In genomic region chr4:98625920-98626319, GRCh38 we compare ENCODE assay signal across 18 cellular contexts. TPM values are rescaled to one million over a fixed set of nuclear protein-coding genes. Genes with fewer than 3 reads are reported as not detected.
DNase-seq lines count a peak whose midpoint lies in the region; ATAC-seq, FAIRE-seq and TF ChIP-seq lines count a peak whose summit lies in the region.
"Had no signal": no experiment of that assay in that cellular context is flagged by ENCODE, and none has a peak within 500 bp of the region (broad histone marks: within the 10 kb centered on the region; RNA-seq: fewer than 3 reads in every experiment).

No MANE protein-coding gene starts in this region.

- H3K36me3 Mint-ChIP-seq in activated CD4-positive, alpha-beta memory T cell treated with anti-CD3 and anti-CD28 coated beads for 36 hours, result peaks cover 2% of the 10 kb centered on the region
- H3K36me3 Mint-ChIP-seq in activated CD4-positive, alpha-beta memory T cell treated with anti-CD3 and anti-CD28 coated beads, Interleukin-2, amount 10 ng/mL, durations not matched to agents 7 days and 5 days (ENCODE audit: low read depth), result no peaks in the 10 kb centered on the region
- peaks cover 11% of the 10 kb centered on the region for H3K36me3 Mint-ChIP-seq in memory B cell
- no peaks in the 10 kb centered on the region for H3K36me3 Mint-ChIP-seq in activated T-helper 2 cell treated with anti-CD3 and anti-CD28 coated beads, Interferon-gamma antibody, Interleukin-2, Interleukin-4, amounts not matched to agents 10 μg/mL and 5 μg/mL and 100 μg/mL, durations not matched to agents 14 hours and 24 hours and 36 hours (ENCODE audit: low read depth)

- no peak for FAIRE-seq in HepG2 (lab: Jason Lieb, UNC)
- FAIRE-seq: GM12878, HTR-8/SVneo had no signal

- intact Hi-C loops in activated CD4-positive, alpha-beta memory T cell treated with anti-CD3 and anti-CD28 coated beads for 36 hours (cut with micrococcal nuclease), result no loop called here
- intact Hi-C loops in breast epithelium (cut with DNase I; ENCODE audit: low total_unique reads), result no loop called here
- intact Hi-C loops in vagina (cut with DNase I), result no loop called here
- intact Hi-C loops in activated T-helper 2 cell treated with anti-CD3 and anti-CD28 coated beads, Interferon-gamma antibody, Interleukin-2, Interleukin-4, amounts not matched to agents 10 μg/mL and 5 μg/mL and 100 μg/mL, durations not matched to agents 14 hours and 24 hours and 36 hours (cut with micrococcal nuclease), result loop anchor here (2.0 kb wide), 1 partner anchor 23 kb away; no protein-coding TSS in a partner anchor
- intact Hi-C loops in HepG2 (cut with micrococcal nuclease; ENCODE audit: unreplicated experiment), result no loop called here

- POLR2A ChIA-PET in activated CD4-positive, alpha-beta memory T cell treated with anti-CD3 and anti-CD28 coated beads for 36 hours (lab: Charles Lee), result no interaction called here
- POLR2A ChIA-PET in activated CD4-positive, alpha-beta memory T cell treated with anti-CD3 and anti-CD28 coated beads, Interleukin-2, amount 10 ng/mL, durations not matched to agents 7 days and 5 days (lab: Charles Lee), result no interaction called here
- POLR2A ChIA-PET in HepG2 (lab: Yijun Ruan, JAX), result no interaction called here

- WGBS in HepG2 (ENCODE audit: low lambda C conversion rate), result 5% methylated on average over 2 of the region's 2 CpGs

- H4K20me1 ChIP-seq in HepG2 (ENCODE audit: insufficient read depth, low read length), result no peaks in the 10 kb centered on the region

- no peaks in the 10 kb centered on the region for H3K27me3 Mint-ChIP-seq in activated CD4-positive, alpha-beta memory T cell treated with anti-CD3 and anti-CD28 coated beads for 36 hours
- no peaks in the 10 kb centered on the region for H3K27me3 Mint-ChIP-seq in activated CD4-positive, alpha-beta memory T cell treated with anti-CD3 and anti-CD28 coated beads, Interleukin-2, amount 10 ng/mL, durations not matched to agents 7 days and 5 days
- no peaks in the 10 kb centered on the region for H3K27me3 Mint-ChIP-seq in memory B cell
- no peaks in the 10 kb centered on the region for H3K27me3 Mint-ChIP-seq in activated T-helper 2 cell treated with anti-CD3 and anti-CD28 coated beads, Interferon-gamma antibody, Interleukin-2, Interleukin-4, amounts not matched to agents 10 μg/mL and 5 μg/mL and 100 μg/mL, durations not matched to agents 14 hours and 24 hours and 36 hours (ENCODE audit: low read depth)
- H3K27me3 Mint-ChIP-seq: activated CD8-positive, alpha-beta T cell treated with anti-CD3 and anti-CD28 coated beads for 36 hours had no signal

- H3K36me3 ChIP-seq in breast epithelium (no peaks in the 10 kb centered on the region), vagina (no peaks in the 10 kb centered on the region), HepG2 (replicated peaks in 1 of 2; ENCODE audit: control insufficient read depth in 1 of 2, insufficient read depth in 2 of 2, low read length in 2 of 2) (no peaks in the 10 kb centered on the region)
- H3K36me3 ChIP-seq: prostate gland, transverse colon had no signal

- peak overlapping the region; percentile 43 for H3K27ac Mint-ChIP-seq in activated CD4-positive, alpha-beta memory T cell treated with anti-CD3 and anti-CD28 coated beads for 36 hours
- H3K27ac Mint-ChIP-seq in activated CD4-positive, alpha-beta memory T cell treated with anti-CD3 and anti-CD28 coated beads, Interleukin-2, amount 10 ng/mL, durations not matched to agents 7 days and 5 days, result no peak overlapping the region
- H3K27ac Mint-ChIP-seq in memory B cell, result peak overlapping the region; percentile 2
- no peak overlapping the region for H3K27ac Mint-ChIP-seq in activated T-helper 2 cell treated with anti-CD3 and anti-CD28 coated beads, Interferon-gamma antibody, Interleukin-2, Interleukin-4, amounts not matched to agents 10 μg/mL and 5 μg/mL and 100 μg/mL, durations not matched to agents 14 hours and 24 hours and 36 hours

- H3K4me1 Mint-ChIP-seq in activated CD4-positive, alpha-beta memory T cell treated with anti-CD3 and anti-CD28 coated beads for 36 hours (ENCODE audit: low read depth), result peaks cover 59% of the 10 kb centered on the region
- peaks cover 30% of the 10 kb centered on the region for H3K4me1 Mint-ChIP-seq in activated CD4-positive, alpha-beta memory T cell treated with anti-CD3 and anti-CD28 coated beads, Interleukin-2, amount 10 ng/mL, durations not matched to agents 7 days and 5 days
- peaks cover 18% of the 10 kb centered on the region for H3K4me1 Mint-ChIP-seq in memory B cell
- peaks cover 35% of the 10 kb centered on the region for H3K4me1 Mint-ChIP-seq in activated T-helper 2 cell treated with anti-CD3 and anti-CD28 coated beads, Interferon-gamma antibody, Interleukin-2, Interleukin-4, amounts not matched to agents 10 μg/mL and 5 μg/mL and 100 μg/mL, durations not matched to agents 14 hours and 24 hours and 36 hours (ENCODE audit: low read depth)

- H3K4me3 ChIP-seq in breast epithelium (no peak overlapping the region), vagina (no peak overlapping the region), HepG2 (replicated peaks in 1 of 3; ENCODE audit: insufficient read depth in 1 of 3, low read depth in 2 of 3, low read length in 3 of 3) (no peak overlapping the region)
- H3K4me3 ChIP-seq: GM12878, mucosa of descending colon, prostate gland, transverse colon had no signal

- no peak for TF ChIP-seq CTCF in breast epithelium (IDR thresholded peaks at IDR 0.05)
- TF ChIP-seq CTCF in vagina (IDR thresholded peaks at IDR 0.05), result no peak
- no peak for TF ChIP-seq CTCF in HepG2 (CRISPR knock-in tag; IDR thresholded peaks at IDR 0.05)

- ATAC-seq in memory B cell (ENCODE audit: low read depth) (no peak), HepG2 (no peak)

- in situ Hi-C loops in HepG2 (cut with HindIII; ENCODE audit: extremely low pct_ligation_motif_present, low pct_unique_long_range_greater_than_20kb), result no loop called here

- H3K9me3 Mint-ChIP-seq in activated CD4-positive, alpha-beta memory T cell treated with anti-CD3 and anti-CD28 coated beads for 36 hours, result no peaks in the 10 kb centered on the region
- no peaks in the 10 kb centered on the region for H3K9me3 Mint-ChIP-seq in activated CD4-positive, alpha-beta memory T cell treated with anti-CD3 and anti-CD28 coated beads, Interleukin-2, amount 10 ng/mL, durations not matched to agents 7 days and 5 days
- H3K9me3 Mint-ChIP-seq in memory B cell, result no peaks in the 10 kb centered on the region
- H3K9me3 Mint-ChIP-seq in activated T-helper 2 cell treated with anti-CD3 and anti-CD28 coated beads, Interferon-gamma antibody, Interleukin-2, Interleukin-4, amounts not matched to agents 10 μg/mL and 5 μg/mL and 100 μg/mL, durations not matched to agents 14 hours and 24 hours and 36 hours, result no peaks in the 10 kb centered on the region
- H3K9me3 Mint-ChIP-seq: activated CD8-positive, alpha-beta T cell treated with anti-CD3 and anti-CD28 coated beads for 36 hours had no signal

- H3K9ac ChIP-seq in HepG2 (ENCODE audit: insufficient read depth, low read depth, low read length), result no peak overlapping the region

- H3K9me3 ChIP-seq in breast epithelium (no peaks in the 10 kb centered on the region), vagina (no peaks in the 10 kb centered on the region), HepG2 (ENCODE audit: low read length) (no peaks in the 10 kb centered on the region)
- H3K9me3 ChIP-seq: mucosa of descending colon, prostate gland, transverse colon had no signal

- no peak overlapping the region for H3K4me2 ChIP-seq in HepG2 (ENCODE audit: low read depth, low read length)

- no peak overlapping the region for H3K4me3 Mint-ChIP-seq in activated CD4-positive, alpha-beta memory T cell treated with anti-CD3 and anti-CD28 coated beads for 36 hours
- no peak overlapping the region for H3K4me3 Mint-ChIP-seq in activated CD4-positive, alpha-beta memory T cell treated with anti-CD3 and anti-CD28 coated beads, Interleukin-2, amount 10 ng/mL, durations not matched to agents 7 days and 5 days
- no peak overlapping the region for H3K4me3 Mint-ChIP-seq in memory B cell
- H3K4me3 Mint-ChIP-seq in activated T-helper 2 cell treated with anti-CD3 and anti-CD28 coated beads, Interferon-gamma antibody, Interleukin-2, Interleukin-4, amounts not matched to agents 10 μg/mL and 5 μg/mL and 100 μg/mL, durations not matched to agents 14 hours and 24 hours and 36 hours (ENCODE audit: low read depth), result no peak overlapping the region
- H3K4me3 Mint-ChIP-seq: activated CD8-positive, alpha-beta T cell treated with anti-CD3 and anti-CD28 coated beads for 36 hours had no signal

- H3K27me3 ChIP-seq in breast epithelium, result no peaks in the 10 kb centered on the region
- H3K27me3 ChIP-seq in vagina, result no peaks in the 10 kb centered on the region
- peaks cover 0 to 5% of the 10 kb centered on the region in 2 experiments; a peak in 1 of 5 replicates for H3K27me3 ChIP-seq in HepG2 (ENCODE audit: control insufficient read depth in 1 of 2, insufficient read depth in 2 of 2, low read length in 2 of 2)
- H3K27me3 ChIP-seq: transverse colon had no signal

- CTCF ChIA-PET in activated CD4-positive, alpha-beta memory T cell treated with anti-CD3 and anti-CD28 coated beads for 36 hours (lab: Charles Lee), result no interaction called here
- CTCF ChIA-PET in activated CD4-positive, alpha-beta memory T cell treated with anti-CD3 and anti-CD28 coated beads, Interleukin-2, amount 10 ng/mL, durations not matched to agents 7 days and 5 days (lab: Charles Lee), result no interaction called here
- CTCF ChIA-PET in HepG2 (lab: Yijun Ruan, JAX; ENCODE audit: low intra/inter-chr PET ratio, low total read pairs), result no interaction called here

- no peak for TF ChIP-seq EP300 in HepG2 (IDR thresholded peaks at IDR 0.05; ENCODE audit: low read depth in 2 of 2, low read length in 2 of 2)
- no peak for TF ChIP-seq EP300 in HepG2 (CRISPR knock-in tag; IDR thresholded peaks at IDR 0.05; ENCODE audit: borderline replicate concordance)

- H3K79me2 ChIP-seq in HepG2 (ENCODE audit: insufficient read depth, low read length), result no peaks in the 10 kb centered on the region

- H3K4me1 ChIP-seq in breast epithelium, result no peaks in the 10 kb centered on the region
- peaks cover 41% of the 10 kb centered on the region for H3K4me1 ChIP-seq in vagina
- H3K4me1 ChIP-seq in HepG2 (ENCODE audit: insufficient read depth, low read length), result 0 out of 2 replicates have a peak, but pooled peaks cover 7% of the 10 kb centered on the region
- H3K4me1 ChIP-seq: prostate gland had no signal

- TF ChIP-seq POLR2A in breast epithelium (IDR thresholded peaks at IDR 0.05) (no peak), vagina (IDR thresholded peaks at IDR 0.05) (no peak), HepG2 (IDR thresholded peaks at IDR 0.05; ENCODE audit: insufficient read depth in 1 of 2, low read depth in 2 of 2, low read length in 2 of 2) (no peak)

- no peak for DNase-seq in activated CD4-positive, alpha-beta memory T cell treated with anti-CD3 and anti-CD28 coated beads for 36 hours
- no peak for DNase-seq in activated CD4-positive, alpha-beta memory T cell treated with anti-CD3 and anti-CD28 coated beads, Interleukin-2, amount 10 ng/mL, durations not matched to agents 7 days and 5 days
- DNase-seq in breast epithelium (ENCODE audit: low spot score in 2 of 2), result no peak
- no peak for DNase-seq in memory B cell (ENCODE audit: low spot score in 2 of 2)
- no peak for DNase-seq in vagina (ENCODE audit: extremely low spot score in 2 of 2)
- no peak for DNase-seq in NCI-H1048 (lab: John Stamatoyannopoulos, UW)
- no peak for DNase-seq in activated T-helper 2 cell treated with anti-CD3 and anti-CD28 coated beads, Interferon-gamma antibody, Interleukin-2, Interleukin-4, amounts not matched to agents 10 μg/mL and 5 μg/mL and 100 μg/mL, durations not matched to agents 14 hours and 24 hours and 36 hours (ENCODE audit: low spot score)
- no peak for DNase-seq in HepG2 (ENCODE audit: low spot score)
- DNase-seq: activated effector memory CD4-positive, alpha-beta T cell treated with anti-CD3 and anti-CD28 coated beads, Interleukin-2, amount 50 U/mL, for 16 hours; kidney; mucosa of descending colon; MV-4-11; NCI-H2171 treated with DMSO at 0.1 percent for 48 hours; transverse colon had no signal

- TF ChIP-seq RAD21 in HepG2 (CRISPR knock-in tag; IDR thresholded peaks at IDR 0.05), result no peak

- peak overlapping the region; percentile 64 to 68 for H3K27ac ChIP-seq in breast epithelium
- H3K27ac ChIP-seq in vagina, result peak overlapping the region; percentile 57
- no peak overlapping the region for H3K27ac ChIP-seq in HepG2 (ENCODE audit: extremely low read length, insufficient read depth, low read length)
- H3K27ac ChIP-seq: prostate gland, transverse colon had no signal

- no peak overlapping the region for H2AFZ ChIP-seq in HepG2 (ENCODE audit: low read length)

- no TSS peak for BruUV-seq in HepG2 (replicated peaks; lab: Mats Ljungman, UMichigan)

RNA-seq across cellular contexts. Expression of gene TSPAN5, which starts 32.5 kb away (rescaled TPM):
- 10 to 100 TPM; 19.2 to 20.4 TPM for total RNA-seq in activated CD4-positive, alpha-beta memory T cell treated with anti-CD3 and anti-CD28 coated beads for 36 hours
- 10 to 100 TPM; 21.8 to 22.6 TPM for total RNA-seq in activated CD4-positive, alpha-beta memory T cell treated with anti-CD3 and anti-CD28 coated beads, Interleukin-2, amount 10 ng/mL, durations not matched to agents 7 days and 5 days
- total RNA-seq in breast epithelium (10 to 100 TPM in 2 of 3 donors, 1 to 10 TPM in 1; 1.9 to 17.7 (median 12.8) TPM), vagina (15.5 TPM), HepG2 (2016; rRNA removed; fragmentation: Illumina TruSeq; extraction: Trizol) (0.18 and 0.20 TPM in 2 replicates)
- total RNA-seq in activated T-helper 2 cell treated with anti-CD3 and anti-CD28 coated beads, Interferon-gamma antibody, Interleukin-2, Interleukin-4, amounts not matched to agents 10 μg/mL and 5 μg/mL and 100 μg/mL, durations not matched to agents 14 hours and 24 hours and 36 hours, result 21.1 and 24.4 TPM in 2 replicates
- 0.10 TPM in 1 of 2 replicates, not detected in the other for total RNA-seq in HepG2 (2016; cell fraction: cytosol; rRNA removed; fragmentation: Illumina TruSeq; extraction: Trizol; ENCODE audit: low read depth)
- 0.21 and 0.22 TPM in 2 replicates for total RNA-seq in HepG2 (2016; cell fraction: insoluble cytoplasmic fraction; rRNA removed; fragmentation: Illumina TruSeq; extraction: Trizol)
- total RNA-seq in HepG2 (2016; cell fraction: membrane; rRNA removed; fragmentation: Illumina TruSeq; extraction: Trizol), result 0.09 and 0.14 TPM in 2 replicates
- 0.28 and 0.31 TPM in 2 replicates for total RNA-seq in HepG2 (2016; cell fraction: nucleus; rRNA removed; fragmentation: Illumina TruSeq; extraction: Trizol)
- polyA plus RNA-seq in HepG2 (2011; rRNA removed), result 0.47 and 0.53 TPM in 2 replicates
- 0.28 and 0.49 TPM in 2 replicates for polyA plus RNA-seq in HepG2 (2011; cell fraction: cytosol; rRNA removed)
- polyA plus RNA-seq in HepG2 (2011; cell fraction: nucleus; rRNA removed), result 0.29 TPM in 2 replicates
- polyA plus RNA-seq in HepG2 (2012), result 0.11 and 0.32 TPM in 2 replicates
- 0.02 TPM in 1 of 2 replicates, not detected in the other for polyA plus RNA-seq in HepG2 (2016; cell fraction: cytosol; fragmentation: Illumina TruSeq; extraction: Trizol; ENCODE audit: low read depth)
- 0.14 and 0.21 TPM in 2 replicates for polyA plus RNA-seq in HepG2 (2016; cell fraction: insoluble cytoplasmic fraction; fragmentation: Illumina TruSeq; extraction: Trizol; ENCODE audit: low read depth)
- polyA plus RNA-seq in HepG2 (2016; cell fraction: membrane; fragmentation: Illumina TruSeq; extraction: Trizol; ENCODE audit: low read depth), result 0.05 and 0.06 TPM in 2 replicates
- polyA plus RNA-seq in HepG2 (2016; cell fraction: nucleus; fragmentation: Illumina TruSeq; extraction: Trizol; ENCODE audit: insufficient read depth, low read depth), result 0.47 and 0.59 TPM in 2 replicates
- 0.09 and 0.40 TPM in 2 replicates for polyA minus RNA-seq in HepG2 (2011; rRNA and poly(A)+ RNA removed; ENCODE audit: low replicate concordance)
- polyA minus RNA-seq in HepG2 (2011; cell fraction: cytosol; rRNA and poly(A)+ RNA removed), result 0.26 and 0.40 TPM in 2 replicates
- 0.13 and 1.1 TPM in 2 replicates for polyA minus RNA-seq in HepG2 (2011; cell fraction: nucleus; rRNA and poly(A)+ RNA removed)

Comparison
In these comparisons a context has a peak if more than half of its experiments do, and no peak if none do; other contexts are left out.
1. H3K27ac Mint-ChIP-seq: peak in activated CD4-positive, alpha-beta memory T cell treated with anti-CD3 and anti-CD28 coated beads for 36 hours (single experiment) and memory B cell (single experiment); none in activated CD4-positive, alpha-beta memory T cell treated with anti-CD3 and anti-CD28 coated beads, Interleukin-2, amount 10 ng/mL, durations not matched to agents 7 days and 5 days (single experiment) and activated T-helper 2 cell treated with anti-CD3 and anti-CD28 coated beads, Interferon-gamma antibody, Interleukin-2, Interleukin-4, amounts not matched to agents 10 μg/mL and 5 μg/mL and 100 μg/mL, durations not matched to agents 14 hours and 24 hours and 36 hours (single experiment).